1 cellular context compared by ENCODE assay signal in genomic region chr17:80770881-80771611, GRCh38.
TF ChIP-seq lines count a peak whose summit lies in the region.

No MANE protein-coding gene starts in this region.

TF ChIP-seq in H1, 55 proteins besides CTCF, POLR2A, EP300 and RAD21 (continued from another document):
- no peak for TF ChIP-seq SRF (IDR thresholded peaks at IDR 0.05; ENCODE audit: low read depth, low read length)
- TF ChIP-seq USF2 (IDR thresholded peaks at IDR 0.05; ENCODE audit: low read length) = no peak
- no peak for TF ChIP-seq CHD7 (IDR thresholded peaks at IDR 0.05; ENCODE audit: insufficient replicate concordance, low read length)
- TF ChIP-seq SAP30 (IDR thresholded peaks at IDR 0.05; ENCODE audit: insufficient read depth, insufficient replicate concordance, low read length) = no peak
- no peak for TF ChIP-seq E2F6 (IDR thresholded peaks at IDR 0.05)
